Comparison of ENCODE assay signal across 8 cellular contexts in the genomic region with DNA sequence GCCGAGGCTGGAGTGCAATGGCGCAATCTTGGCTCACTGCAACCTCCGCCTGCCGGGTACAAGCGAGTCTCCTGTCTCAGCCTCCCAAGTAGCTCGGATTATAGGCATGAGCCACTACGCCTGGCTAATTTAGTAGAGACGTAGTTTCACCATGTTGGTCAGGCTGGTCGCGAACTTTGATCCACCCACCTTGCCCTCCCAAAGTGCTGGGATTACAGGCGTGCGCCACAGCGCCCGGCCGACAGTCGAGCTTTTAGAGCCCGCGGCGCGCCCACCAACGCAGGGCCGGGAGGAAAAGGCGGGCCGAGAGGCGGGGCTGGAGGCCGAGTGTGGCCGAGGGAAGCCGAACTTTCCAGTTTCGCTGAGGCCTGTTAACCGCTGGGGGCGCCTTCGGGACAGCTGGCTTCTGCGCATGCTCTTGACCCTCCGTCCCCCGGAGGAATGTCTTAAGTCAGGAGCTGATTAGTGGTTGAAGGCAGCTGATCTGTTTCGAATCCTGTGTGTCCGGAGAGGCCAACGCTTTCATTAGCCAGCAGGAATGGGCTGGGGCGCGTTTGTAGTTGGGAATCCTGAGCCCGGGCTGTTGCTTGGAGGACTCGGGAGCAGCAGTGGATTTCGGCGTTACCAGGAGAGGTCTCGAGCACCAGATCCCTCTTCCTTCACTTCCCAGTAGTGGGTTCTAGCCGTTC. TPM values are rescaled to one million over a fixed set of nuclear protein-coding genes. Genes with fewer than 3 reads are reported as not detected.
A peak's percentile ranks its signal among the peaks of the same experiment; 100 is the strongest.
DNase-seq lines count a peak whose midpoint lies in the region; ATAC-seq, FAIRE-seq and TF ChIP-seq lines count a peak whose summit lies in the region.

No MANE protein-coding gene starts in this region.

- H3K4me1 ChIP-seq in kidney (ENCODE audit: control insufficient read depth in 1 of 2, insufficient read depth in 1 of 2, low read depth in 1 of 2, low read length in 2 of 2) = peaks cover 9 to 13% of the 10 kb centered on the region in 2 donors

- peak overlapping the region; percentile 66 to 69 for H3K4me3 ChIP-seq in kidney (ENCODE audit: low read length in 2 of 2)

- peak overlapping the region; percentile 96 for H3K27ac Mint-ChIP-seq in chondrocyte (ENCODE audit: unreplicated experiment)

- DNase-seq in Ammon's horn (ENCODE audit: low spot score) (peak; percentile 96), NCI-H460 (ENCODE audit: extremely low read depth, low read depth) (peak; percentile 95), chondrocyte (ENCODE audit: low spot score) (peak; percentile 95), kidney (peak; percentile 98)
- peak; percentile 86 for DNase-seq in activated CD4-positive, alpha-beta T cell treated with anti-CD3 and anti-CD28 coated beads for 1 hour
- peak; percentile 84 to 86 for DNase-seq in stimulated activated CD4-positive, alpha-beta T cell treated with anti-CD3 and anti-CD28 coated beads, Interleukin-15, amount 100 ng/mL, for 1 hour (ENCODE audit: low read depth in 1 of 2, low spot score in 1 of 2)

- H3K4me3 Mint-ChIP-seq in chondrocyte (ENCODE audit: unreplicated experiment) = peak overlapping the region; percentile 78

- TF ChIP-seq CTCF in chondrocyte (IDR thresholded peaks at IDR 0.05) (peak; percentile 89), kidney (IDR thresholded peaks at IDR 0.05; ENCODE audit: borderline replicate concordance, extremely low read depth, insufficient read depth) (peak; percentile 74)

- H3K9me3 ChIP-seq in kidney (ENCODE audit: control insufficient read depth in 1 of 2, low read length in 2 of 2) = no peaks in the 10 kb centered on the region

- H3K9me3 Mint-ChIP-seq in chondrocyte (ENCODE audit: low read depth) = no peaks in the 10 kb centered on the region

- peak; percentile 44 for FAIRE-seq in kidney (lab: Jason Lieb, UNC)

- H3K4me1 Mint-ChIP-seq in chondrocyte (ENCODE audit: low read depth) = peaks cover 27% of the 10 kb centered on the region

- peaks cover 0 to 1% of the 10 kb centered on the region in 2 donors for H3K36me3 ChIP-seq in kidney (ENCODE audit: control insufficient read depth in 1 of 2, insufficient read depth in 2 of 2, low read length in 2 of 2)

- peak; percentile 84 for ATAC-seq in GM19043 (IDR thresholded peaks at IDR 0.05; ENCODE audit: low read depth, unreplicated experiment)
- peak; percentile 57 for ATAC-seq in HG03378 (IDR thresholded peaks at IDR 0.05; ENCODE audit: unreplicated experiment)

- peak overlapping the region; percentile 79 to 88 for H3K9ac ChIP-seq in kidney (ENCODE audit: low read length in 2 of 2)

- no peaks in the 10 kb centered on the region for H3K27me3 Mint-ChIP-seq in chondrocyte (ENCODE audit: low read depth)

- peak overlapping the region; percentile 93 to 95 for H3K27ac ChIP-seq in kidney (ENCODE audit: low read depth in 2 of 2, low read length in 2 of 2)

- intact Hi-C loops in kidney (cut with DNase I) = no loop called here

- H3K36me3 Mint-ChIP-seq in chondrocyte (ENCODE audit: low read depth) = no peaks in the 10 kb centered on the region

RNA-seq across cellular contexts. Expression of a gene that starts 10.0 kb away (rescaled TPM):
- total RNA-seq in NCI-H460 (2014; rRNA removed; shearing (Covaris generic)) = 496 and 511 TPM in 2 replicates
- polyA plus RNA-seq in NCI-H460 (2014; cell fraction: nucleus; rRNA removed) = 1,233 and 1,775 TPM in 2 replicates
- total RNA-seq in chondrocyte (1,418 to 1,674 TPM (median 1,473 TPM) in 3 replicates), kidney (1,303 TPM)
- polyA plus RNA-seq in kidney (ENCODE audit: insufficient read depth, low read depth, low replicate concordance) = 2,805 TPM

RNA-seq across cellular contexts. Expression of a gene that starts 48.5 kb away (rescaled TPM):
- total RNA-seq in NCI-H460 (2014; rRNA removed; shearing (Covaris generic)) = 54.1 and 60.9 TPM in 2 replicates
- polyA plus RNA-seq in NCI-H460 (2014; cell fraction: nucleus; rRNA removed) = 158 and 169 TPM in 2 replicates
- total RNA-seq in chondrocyte (13.5 to 20.4 TPM (median 14.8 TPM) in 3 replicates), kidney (2.5 TPM)
- polyA plus RNA-seq in kidney (ENCODE audit: insufficient read depth, low read depth, low replicate concordance) = 3.6 TPM

Comparison
In these comparisons a context has a peak if more than half of its experiments do, and no peak if none do; other contexts are left out.
1. Peak in every context shown above with its lines: DNase-seq, ATAC-seq, H3K4me3 ChIP-seq and H3K27ac ChIP-seq.